ENCODE assay signal across 28 cellular contexts in genomic region chr4:48431401-48431800, GRCh38. TPM values are rescaled to one million over a fixed set of nuclear protein-coding genes. Genes with fewer than 3 reads are reported as not detected.
DNase-seq lines count a peak whose midpoint lies in the region; ATAC-seq and TF ChIP-seq lines count a peak whose summit lies in the region.
"Had no signal": no experiment of that assay in that cellular context is flagged by ENCODE, and none has a peak within 500 bp of the region (broad histone marks: within the 10 kb centered on the region; RNA-seq: fewer than 3 reads in every experiment).

No MANE protein-coding gene starts in this region.

- H3K27ac ChIP-seq in CD8-positive, alpha-beta memory T cell (ENCODE audit: low read depth, low read length) = no peak overlapping the region
- H3K27ac ChIP-seq in esophagus muscularis mucosa (replicated peaks in 1 of 4) = no peak overlapping the region
- H3K27ac ChIP-seq: thoracic aorta, vagina had no signal

- no peaks in the 10 kb centered on the region for H3K36me3 ChIP-seq in CD8-positive, alpha-beta memory T cell (ENCODE audit: insufficient read depth, low read length)
- H3K36me3 ChIP-seq in esophagus muscularis mucosa = peaks cover 0 to 18% (median 5%) of the 10 kb centered on the region in 4 donors
- H3K36me3 ChIP-seq: vagina had no signal

- POLR2A ChIA-PET in CD8-positive, alpha-beta memory T cell (lab: Charles Lee) = no interaction called here
- POLR2A ChIA-PET in activated CD8-positive, alpha-beta T cell treated with anti-CD3 and anti-CD28 coated beads, Interleukin-2, amount 10 ng/mL, durations not matched to agents 7 days and 5 days (lab: Charles Lee) = no interaction called here

- peak in 1 of 2 donors; percentile 5 for DNase-seq in activated T-cell treated with anti-CD3 and anti-CD28 coated beads, Interleukin-2, amount 50 U/mL, for 72 hours
- no peak for DNase-seq in activated T-cell treated with anti-CD3 and anti-CD28 coated beads for 4 hours
- peak in 1 of 5 donors; percentile 3 for DNase-seq in CD8-positive, alpha-beta memory T cell
- peak; percentile 48 for DNase-seq in activated CD8-positive, alpha-beta T cell treated with anti-CD3 and anti-CD28 coated beads, Interleukin-2, amount 10 ng/mL, durations not matched to agents 7 days and 5 days
- no peak for DNase-seq in nephron progenitor cell
- DNase-seq in DMS79 (lab: John Stamatoyannopoulos, UW) = no peak
- no peak for DNase-seq in esophagus muscularis mucosa (ENCODE audit: extremely low spot score)
- DNase-seq: DMS79 treated with DMSO at 0.1 percent for 48 hours; erythroblast; foreskin melanocyte; hypothalamus; NCI-H1048; NCI-H2029 treated with DMSO at 0.1 percent for 48 hours; NCI-H345; NCI-H774; occipital lobe; stimulated activated CD4-positive, alpha-beta T cell treated with anti-CD3 and anti-CD28 coated beads, Interleukin-2, amount 100 ng/mL, for 24 hours had no signal

- H3K4me3 Mint-ChIP-seq in activated T-cell treated with anti-CD3 and anti-CD28 coated beads, Interleukin-2, amount 50 U/mL, for 72 hours = peak overlapping the region; percentile 1 to 3
- H3K4me3 Mint-ChIP-seq in CD8-positive, alpha-beta memory T cell = peak overlapping the region in 1 of 7 donors; percentile 3
- no peak overlapping the region for H3K4me3 Mint-ChIP-seq in activated CD8-positive, alpha-beta T cell treated with anti-CD3 and anti-CD28 coated beads, Interleukin-2, amount 10 ng/mL, durations not matched to agents 7 days and 5 days
- no peak overlapping the region for H3K4me3 Mint-ChIP-seq in nephron progenitor cell
- H3K4me3 Mint-ChIP-seq: activated naive CD8-positive, alpha-beta T cell; stimulated activated memory B cell treated with anti-CD40 and anti-IgM and Interleukin-4, amounts not matched to agents 10 μg/mL and 1 μg/mL and 100 μg/mL, for 72 hours had no signal

- no peak for TF ChIP-seq EP300 in esophagus muscularis mucosa (IDR thresholded peaks at IDR 0.05)

- TF ChIP-seq POLR2A in esophagus muscularis mucosa (IDR thresholded peaks at IDR 0.05; ENCODE audit: low read depth) = no peak

- H3K27ac Mint-ChIP-seq in activated T-cell treated with anti-CD3 and anti-CD28 coated beads, Interleukin-2, amount 50 U/mL, for 72 hours = peak overlapping the region; percentile 10
- peak overlapping the region in 6 of 8 donors; percentile 3 to 93 (median 25) for H3K27ac Mint-ChIP-seq in CD8-positive, alpha-beta memory T cell
- H3K27ac Mint-ChIP-seq in activated CD8-positive, alpha-beta T cell treated with anti-CD3 and anti-CD28 coated beads, Interleukin-2, amount 10 ng/mL, durations not matched to agents 7 days and 5 days = no peak overlapping the region
- peak overlapping the region; percentile 31 for H3K27ac Mint-ChIP-seq in nephron progenitor cell
- H3K27ac Mint-ChIP-seq: stimulated activated memory B cell treated with anti-CD40 and anti-IgM and Interleukin-4, amounts not matched to agents 10 μg/mL and 1 μg/mL and 100 μg/mL, for 72 hours had no signal

- H3K4me1 ChIP-seq in CD8-positive, alpha-beta memory T cell (ENCODE audit: insufficient read depth, low read length) = peaks cover 12% of the 10 kb centered on the region
- H3K4me1 ChIP-seq in esophagus muscularis mucosa = no peaks in the 10 kb centered on the region
- H3K4me1 ChIP-seq: vagina had no signal

- H3K36me3 Mint-ChIP-seq in activated T-cell treated with anti-CD3 and anti-CD28 coated beads, Interleukin-2, amount 50 U/mL, for 72 hours (ENCODE audit: insufficient read depth in 2 of 2) = no peaks in the 10 kb centered on the region
- H3K36me3 Mint-ChIP-seq in CD8-positive, alpha-beta memory T cell = peaks cover 9 to 11% (median 11%) of the 10 kb centered on the region in 3 donors
- H3K36me3 Mint-ChIP-seq in activated CD8-positive, alpha-beta T cell treated with anti-CD3 and anti-CD28 coated beads, Interleukin-2, amount 10 ng/mL, durations not matched to agents 7 days and 5 days (ENCODE audit: low read depth) = peaks cover 4% of the 10 kb centered on the region
- peaks cover 16% of the 10 kb centered on the region for H3K36me3 Mint-ChIP-seq in nephron progenitor cell (ENCODE audit: low read depth)

- intact Hi-C loops in esophagus muscularis mucosa (cut with DNase I) = no loop called here

- no peaks in the 10 kb centered on the region for H3K27me3 Mint-ChIP-seq in activated T-cell treated with anti-CD3 and anti-CD28 coated beads, Interleukin-2, amount 50 U/mL, for 72 hours (ENCODE audit: low read depth)
- H3K27me3 Mint-ChIP-seq in CD8-positive, alpha-beta memory T cell = no peaks in the 10 kb centered on the region
- no peaks in the 10 kb centered on the region for H3K27me3 Mint-ChIP-seq in activated CD8-positive, alpha-beta T cell treated with anti-CD3 and anti-CD28 coated beads, Interleukin-2, amount 10 ng/mL, durations not matched to agents 7 days and 5 days (ENCODE audit: low read depth)
- no peaks in the 10 kb centered on the region for H3K27me3 Mint-ChIP-seq in nephron progenitor cell (ENCODE audit: low read depth, poor library complexity)
- H3K27me3 Mint-ChIP-seq: activated naive CD8-positive, alpha-beta T cell; stimulated activated memory B cell treated with anti-CD40 and anti-IgM and Interleukin-4, amounts not matched to agents 10 μg/mL and 1 μg/mL and 100 μg/mL, for 72 hours had no signal

- WGBS in esophagus muscularis mucosa = 75% methylated on average over 2 of the region's 2 CpGs

- no peak overlapping the region for H3K4me3 ChIP-seq in CD8-positive, alpha-beta memory T cell (ENCODE audit: low read length)
- no peak overlapping the region for H3K4me3 ChIP-seq in esophagus muscularis mucosa
- H3K4me3 ChIP-seq: thoracic aorta, vagina had no signal

- H3K9me3 Mint-ChIP-seq in activated T-cell treated with anti-CD3 and anti-CD28 coated beads, Interleukin-2, amount 50 U/mL, for 72 hours = no peaks in the 10 kb centered on the region
- no peaks in the 10 kb centered on the region for H3K9me3 Mint-ChIP-seq in CD8-positive, alpha-beta memory T cell
- no peaks in the 10 kb centered on the region for H3K9me3 Mint-ChIP-seq in activated CD8-positive, alpha-beta T cell treated with anti-CD3 and anti-CD28 coated beads, Interleukin-2, amount 10 ng/mL, durations not matched to agents 7 days and 5 days (ENCODE audit: insufficient read depth)
- H3K9me3 Mint-ChIP-seq in nephron progenitor cell = no peaks in the 10 kb centered on the region
- H3K9me3 Mint-ChIP-seq: stimulated activated memory B cell treated with anti-CD40 and anti-IgM and Interleukin-4, amounts not matched to agents 10 μg/mL and 1 μg/mL and 100 μg/mL, for 72 hours had no signal

- no peaks in the 10 kb centered on the region for H3K9me3 ChIP-seq in CD8-positive, alpha-beta memory T cell (ENCODE audit: low read length)
- no peaks in the 10 kb centered on the region for H3K9me3 ChIP-seq in esophagus muscularis mucosa
- H3K9me3 ChIP-seq: thoracic aorta, vagina had no signal

- peak; percentile 35 to 58 for ATAC-seq in activated T-cell treated with anti-CD3 and anti-CD28 coated beads, Interleukin-2, amount 50 U/mL, for 72 hours (replicated peaks in 1 of 2)
- ATAC-seq in activated CD8-positive, alpha-beta T cell treated with anti-CD3 and anti-CD28 coated beads, Interleukin-2, amount 10 ng/mL, durations not matched to agents 7 days and 5 days = peak; percentile 64
- no peak for ATAC-seq in GM21515 (IDR thresholded peaks at IDR 0.05; ENCODE audit: unreplicated experiment)
- ATAC-seq: Right ventricle myocardium inferior; stimulated activated memory B cell treated with anti-CD40 and anti-IgM and Interleukin-4, amounts not matched to agents 10 μg/mL and 1 μg/mL and 100 μg/mL, for 72 hours had no signal

- TF ChIP-seq CTCF in nephron progenitor cell (IDR thresholded peaks at IDR 0.05) (no peak), esophagus muscularis mucosa (IDR thresholded peaks at IDR 0.05) (no peak)

- no peaks in the 10 kb centered on the region for H3K27me3 ChIP-seq in CD8-positive, alpha-beta memory T cell (ENCODE audit: insufficient read depth, low read length, poor library complexity, severe bottlenecking)
- no peaks in the 10 kb centered on the region for H3K27me3 ChIP-seq in esophagus muscularis mucosa
- H3K27me3 ChIP-seq: vagina had no signal

- CTCF ChIA-PET in CD8-positive, alpha-beta memory T cell (lab: Charles Lee) = no interaction called here
- CTCF ChIA-PET in activated CD8-positive, alpha-beta T cell treated with anti-CD3 and anti-CD28 coated beads, Interleukin-2, amount 10 ng/mL, durations not matched to agents 7 days and 5 days (lab: Charles Lee) = no interaction called here

- peaks cover 49% of the 10 kb centered on the region for H3K4me1 Mint-ChIP-seq in activated T-cell treated with anti-CD3 and anti-CD28 coated beads, Interleukin-2, amount 50 U/mL, for 72 hours (ENCODE audit: low read depth)
- peaks cover 24 to 35% (median 26%) of the 10 kb centered on the region in 3 donors for H3K4me1 Mint-ChIP-seq in CD8-positive, alpha-beta memory T cell
- peaks cover 31% of the 10 kb centered on the region for H3K4me1 Mint-ChIP-seq in activated CD8-positive, alpha-beta T cell treated with anti-CD3 and anti-CD28 coated beads, Interleukin-2, amount 10 ng/mL, durations not matched to agents 7 days and 5 days (ENCODE audit: low read depth)
- H3K4me1 Mint-ChIP-seq in nephron progenitor cell = peaks cover 11% of the 10 kb centered on the region

RNA-seq across cellular contexts. Expression of gene SLC10A4, which starts 51.7 kb away (rescaled TPM):
- total RNA-seq in activated T-cell treated with anti-CD3 and anti-CD28 coated beads, Interleukin-2, amount 50 U/mL, for 72 hours = not detected
- total RNA-seq in CD8-positive, alpha-beta memory T cell = not detected
- not detected for polyA plus RNA-seq in CD8-positive, alpha-beta memory T cell
- not detected for total RNA-seq in activated CD8-positive, alpha-beta T cell treated with anti-CD3 and anti-CD28 coated beads, Interleukin-2, amount 10 ng/mL, durations not matched to agents 7 days and 5 days
- total RNA-seq in esophagus muscularis mucosa = under 1 TPM in 3 of 4 donors, not detected in 1; 0.32 to 0.66 (median 0.46) TPM
- total RNA-seq: Right ventricle myocardium inferior had no signal

RNA-seq across cellular contexts. Expression of gene ZAR1, which starts 58.7 kb away (rescaled TPM):
- not detected for total RNA-seq in activated T-cell treated with anti-CD3 and anti-CD28 coated beads, Interleukin-2, amount 50 U/mL, for 72 hours
- total RNA-seq in CD8-positive, alpha-beta memory T cell = not detected
- not detected for polyA plus RNA-seq in CD8-positive, alpha-beta memory T cell
- total RNA-seq in activated CD8-positive, alpha-beta T cell treated with anti-CD3 and anti-CD28 coated beads, Interleukin-2, amount 10 ng/mL, durations not matched to agents 7 days and 5 days = not detected
- not detected for total RNA-seq in esophagus muscularis mucosa
- total RNA-seq: HT1080, kidney epithelial cell, lung microvascular endothelial cell, occipital lobe, renal cortical epithelial cell, Right ventricle myocardium inferior had no signal
- polyA plus RNA-seq: small intestine had no signal

Comparison
In these comparisons a context has a peak if more than half of its experiments do, and no peak if none do; other contexts are left out.
1. H3K4me3 Mint-ChIP-seq: peak in activated T-cell treated with anti-CD3 and anti-CD28 coated beads, Interleukin-2, amount 50 U/mL, for 72 hours (2 of 2); none in activated CD8-positive, alpha-beta T cell treated with anti-CD3 and anti-CD28 coated beads, Interleukin-2, amount 10 ng/mL, durations not matched to agents 7 days and 5 days (single experiment) and nephron progenitor cell (single experiment).